In genomic region chr1:226875641-226876295, GRCh38 we compare ENCODE assay signal across 10 cellular contexts. TPM values are rescaled to one million over a fixed set of nuclear protein-coding genes. Genes with fewer than 3 reads are reported as not detected.
DNase-seq lines count a peak whose midpoint lies in the region; FAIRE-seq and TF ChIP-seq lines count a peak whose summit lies in the region.
"Had no signal": no experiment of that assay in that cellular context is flagged by ENCODE, and none has a peak within 500 bp of the region (broad histone marks: within the 10 kb centered on the region; RNA-seq: fewer than 3 reads in every experiment).

No MANE protein-coding gene starts in this region.

- no peak overlapping the region for H3K4me3 Mint-ChIP-seq in activated T-helper 1 cell treated with anti-CD3 and anti-CD28 coated beads, Interleukin-12 subunit alpha, Interleukin-12 subunit beta, Interleukin-2, Interleukin-4 antibody, amounts not matched to agents 30 ng/mL and 10 ng/mL and 1 ng/mL, durations not matched to agents 14 hours and 24 hours and 36 hours

- H3K9me3 Mint-ChIP-seq in activated T-helper 1 cell treated with anti-CD3 and anti-CD28 coated beads, Interleukin-12 subunit alpha, Interleukin-12 subunit beta, Interleukin-2, Interleukin-4 antibody, amounts not matched to agents 30 ng/mL and 10 ng/mL and 1 ng/mL, durations not matched to agents 14 hours and 24 hours and 36 hours, result no peaks in the 10 kb centered on the region

- no peaks in the 10 kb centered on the region for H3K9me1 ChIP-seq in endothelial cell of umbilical vein (replicated peaks; ENCODE audit: control insufficient read depth, extremely low read depth, insufficient read depth, low read length)

- POLR2A ChIA-PET in endothelial cell of umbilical vein (lab: Charles Lee), result no interaction called here

- no peak overlapping the region for H2AFZ ChIP-seq in endothelial cell of umbilical vein (ENCODE audit: low read depth, low read length)

- peaks cover 4% of the 10 kb centered on the region for H3K36me3 Mint-ChIP-seq in activated T-helper 1 cell treated with anti-CD3 and anti-CD28 coated beads, Interleukin-12 subunit alpha, Interleukin-12 subunit beta, Interleukin-2, Interleukin-4 antibody, amounts not matched to agents 30 ng/mL and 10 ng/mL and 1 ng/mL, durations not matched to agents 14 hours and 24 hours and 36 hours (ENCODE audit: low read depth)

- peaks cover 18% of the 10 kb centered on the region for H3K4me1 Mint-ChIP-seq in activated T-helper 1 cell treated with anti-CD3 and anti-CD28 coated beads, Interleukin-12 subunit alpha, Interleukin-12 subunit beta, Interleukin-2, Interleukin-4 antibody, amounts not matched to agents 30 ng/mL and 10 ng/mL and 1 ng/mL, durations not matched to agents 14 hours and 24 hours and 36 hours (ENCODE audit: low read depth)

- FAIRE-seq in endothelial cell of umbilical vein (lab: Jason Lieb, UNC), result peak; percentile 15

- CTCF ChIA-PET in endothelial cell of umbilical vein (lab: Charles Lee), result interaction anchor here (1.3 kb wide), 1 partner anchor 11 kb away, joined by 3 read pairs; no protein-coding TSS in a partner anchor

- no peaks in the 10 kb centered on the region for H3K27me3 ChIP-seq in endothelial cell of umbilical vein (ENCODE audit: control insufficient read depth in 2 of 2, insufficient read depth in 2 of 2, low read length in 2 of 2)

- H3K36me3 ChIP-seq in endothelial cell of umbilical vein (ENCODE audit: control insufficient read depth in 2 of 2, extremely low read depth in 1 of 2, insufficient read depth in 2 of 2, low read length in 2 of 2), result no peaks in the 10 kb centered on the region

- DNase-seq in NCI-H1417 (lab: John Stamatoyannopoulos, UW) (peak in 2 of 3 experiments; percentile 25 to 28), NCI-H1417 treated with DMSO at 0.1 percent for 48 hours (lab: John Stamatoyannopoulos, UW) (no peak), NCI-H460 (ENCODE audit: extremely low read depth, low read depth) (peak; percentile 47), endothelial cell of umbilical vein (ENCODE audit: low read depth, low spot score) (no peak), posterior vena cava (ENCODE audit: low spot score) (peak; percentile 35), NCI-H526 (lab: John Stamatoyannopoulos, UW) (no peak), D341Med (ENCODE audit: low spot score) (no peak)
- no peak for DNase-seq in activated T-helper 1 cell treated with anti-CD3 and anti-CD28 coated beads, Interleukin-12 subunit alpha, Interleukin-12 subunit beta, Interleukin-2, Interleukin-4 antibody, amounts not matched to agents 30 ng/mL and 10 ng/mL and 1 ng/mL, durations not matched to agents 14 hours and 24 hours and 36 hours (ENCODE audit: low spot score)

- peaks cover 13% of the 10 kb centered on the region for H3K4me1 ChIP-seq in endothelial cell of umbilical vein (ENCODE audit: control insufficient read depth, extremely low read depth, insufficient read depth, low read length)

- H3K9me3 ChIP-seq in endothelial cell of umbilical vein (replicated peaks; ENCODE audit: control insufficient read depth, insufficient read depth, low read length), result no peaks in the 10 kb centered on the region

- H4K20me1 ChIP-seq in endothelial cell of umbilical vein (replicated peaks; ENCODE audit: control insufficient read depth, extremely low read depth, insufficient read depth, low read length), result no peaks in the 10 kb centered on the region

- dilution Hi-C loops in endothelial cell of umbilical vein (cut with MboI; ENCODE audit: extremely low pct_ligation_motif_present, low sequenced_read_pairs), result no loop called here

- no peak overlapping the region for H3K27ac ChIP-seq in endothelial cell of umbilical vein (ENCODE audit: insufficient read depth, low read depth, low read length)
- H3K27ac ChIP-seq: 22Rv1, coronary artery had no signal

- no peak overlapping the region for H3K9ac ChIP-seq in endothelial cell of umbilical vein (replicated peaks; ENCODE audit: extremely low read depth, insufficient read depth, low read length)

- BruUV-seq in endothelial cell of umbilical vein (replicated peaks; lab: Mats Ljungman, UMichigan), result no TSS peak

- H3K27me3 Mint-ChIP-seq in activated T-helper 1 cell treated with anti-CD3 and anti-CD28 coated beads, Interleukin-12 subunit alpha, Interleukin-12 subunit beta, Interleukin-2, Interleukin-4 antibody, amounts not matched to agents 30 ng/mL and 10 ng/mL and 1 ng/mL, durations not matched to agents 14 hours and 24 hours and 36 hours (ENCODE audit: insufficient read depth), result no peaks in the 10 kb centered on the region

- no peak overlapping the region for H3K4me3 ChIP-seq in endothelial cell of umbilical vein (replicated peaks in 1 of 3; ENCODE audit: insufficient read depth in 1 of 3, low read depth in 1 of 3, low read length in 3 of 3)
- H3K4me3 ChIP-seq: coronary artery had no signal

- H3K79me2 ChIP-seq in endothelial cell of umbilical vein (ENCODE audit: control insufficient read depth, insufficient read depth, low read length), result no peaks in the 10 kb centered on the region

- no peak for TF ChIP-seq CTCF in endothelial cell of umbilical vein (IDR thresholded peaks at IDR 0.05; ENCODE audit: extremely low read depth in 1 of 2, insufficient read depth in 1 of 2, low read depth in 1 of 2, low read length in 2 of 2)

- no peak overlapping the region for H3K4me2 ChIP-seq in endothelial cell of umbilical vein (ENCODE audit: insufficient read depth, low read length)

- H3K27ac Mint-ChIP-seq in activated T-helper 1 cell treated with anti-CD3 and anti-CD28 coated beads, Interleukin-12 subunit alpha, Interleukin-12 subunit beta, Interleukin-2, Interleukin-4 antibody, amounts not matched to agents 30 ng/mL and 10 ng/mL and 1 ng/mL, durations not matched to agents 14 hours and 24 hours and 36 hours, result no peak overlapping the region

- TF ChIP-seq POLR2A in endothelial cell of umbilical vein (IDR thresholded peaks at IDR 0.05; ENCODE audit: low read depth, low read length), result no peak

- intact Hi-C loops in endothelial cell of umbilical vein (cut with micrococcal nuclease) (no loop called here), posterior vena cava (cut with DNase I) (no loop called here)
- intact Hi-C loops in activated T-helper 1 cell treated with anti-CD3 and anti-CD28 coated beads, Interleukin-12 subunit alpha, Interleukin-12 subunit beta, Interleukin-2, Interleukin-4 antibody, amounts not matched to agents 30 ng/mL and 10 ng/mL and 1 ng/mL, durations not matched to agents 14 hours and 24 hours and 36 hours (cut with micrococcal nuclease), result no loop called here

TF ChIP-seq in endothelial cell of umbilical vein, 7 proteins besides CTCF, POLR2A, EP300 and RAD21:
- TF ChIP-seq POLR2AphosphoS5 (IDR thresholded peaks at IDR 0.05; ENCODE audit: insufficient read depth, low read depth, low read length), result no peak
- TF ChIP-seq GATA2 (IDR thresholded peaks at IDR 0.05; ENCODE audit: insufficient read depth, insufficient read length, low read depth, low read length), result no peak
- TF ChIP-seq MAX (IDR thresholded peaks at IDR 0.05; ENCODE audit: insufficient read depth, insufficient read length), result no peak
- no peak for TF ChIP-seq MYC (IDR thresholded peaks at IDR 0.05; ENCODE audit: low read depth, low read length)
- no peak for TF ChIP-seq JUN (IDR thresholded peaks at IDR 0.05; ENCODE audit: borderline replicate concordance, insufficient read depth, insufficient read length, low read depth)
- TF ChIP-seq EZH2 (IDR thresholded peaks at IDR 0.05; ENCODE audit: borderline replicate concordance, low read depth, low read length, severe bottlenecking), result no peak
- no peak for TF ChIP-seq FOS (IDR thresholded peaks at IDR 0.05; ENCODE audit: borderline replicate concordance, insufficient read depth, low read length)
TF ChIP-seq in endothelial cell of umbilical vein: peak in this region for 0.

RNA-seq across cellular contexts. Expression of gene PSEN2, which starts 5.4 kb away (rescaled TPM):
- 20.0 and 24.1 TPM in 2 replicates for total RNA-seq in NCI-H460 (2014; rRNA removed; shearing (Covaris generic))
- polyA plus RNA-seq in NCI-H460 (2014; cell fraction: nucleus; rRNA removed), result 30.8 and 34.3 TPM in 2 replicates
- total RNA-seq in endothelial cell of umbilical vein, result 12.5 and 17.1 TPM in 2 replicates
- polyA plus RNA-seq in endothelial cell of umbilical vein, result 18.1 and 19.3 TPM in 2 replicates
- 10.4 TPM in 2 replicates for polyA plus RNA-seq in endothelial cell of umbilical vein (2011; cell fraction: cytosol; rRNA removed)
- polyA plus RNA-seq in endothelial cell of umbilical vein (2011; cell fraction: nucleus; rRNA removed), result 18.3 and 19.6 TPM in 2 replicates
- polyA plus RNA-seq in endothelial cell of umbilical vein (2012), result 7.9 and 9.5 TPM in 2 replicates
- 23.9 and 29.4 TPM in 2 replicates for polyA minus RNA-seq in endothelial cell of umbilical vein
- 14.2 TPM for polyA minus RNA-seq in endothelial cell of umbilical vein (2011; cell fraction: cytosol; rRNA and poly(A)+ RNA removed)
- 11.6 and 11.8 TPM in 2 replicates for polyA minus RNA-seq in endothelial cell of umbilical vein (2011; cell fraction: nucleus; rRNA and poly(A)+ RNA removed)
- total RNA-seq in posterior vena cava, result 10 to 100 TPM; 22.0 to 24.3 TPM
- total RNA-seq in activated T-helper 1 cell treated with anti-CD3 and anti-CD28 coated beads, Interleukin-12 subunit alpha, Interleukin-12 subunit beta, Interleukin-2, Interleukin-4 antibody, amounts not matched to agents 30 ng/mL and 10 ng/mL and 1 ng/mL, durations not matched to agents 14 hours and 24 hours and 36 hours, result 13.5 and 14.3 TPM in 2 replicates

Comparison
In these comparisons a context has a peak if more than half of its experiments do, and no peak if none do; other contexts are left out.
1. DNase-seq: peak in NCI-H1417 (2 of 3), NCI-H460 (single experiment) and posterior vena cava (single experiment); none in NCI-H1417 treated with DMSO at 0.1 percent for 48 hours (single experiment), endothelial cell of umbilical vein (single experiment), activated T-helper 1 cell treated with anti-CD3 and anti-CD28 coated beads, Interleukin-12 subunit alpha, Interleukin-12 subunit beta, Interleukin-2, Interleukin-4 antibody, amounts not matched to agents 30 ng/mL and 10 ng/mL and 1 ng/mL, durations not matched to agents 14 hours and 24 hours and 36 hours (single experiment), NCI-H526 (0 of 2) and D341Med (single experiment).